ENCODE assay signal across 1 cellular context in the genomic region with DNA sequence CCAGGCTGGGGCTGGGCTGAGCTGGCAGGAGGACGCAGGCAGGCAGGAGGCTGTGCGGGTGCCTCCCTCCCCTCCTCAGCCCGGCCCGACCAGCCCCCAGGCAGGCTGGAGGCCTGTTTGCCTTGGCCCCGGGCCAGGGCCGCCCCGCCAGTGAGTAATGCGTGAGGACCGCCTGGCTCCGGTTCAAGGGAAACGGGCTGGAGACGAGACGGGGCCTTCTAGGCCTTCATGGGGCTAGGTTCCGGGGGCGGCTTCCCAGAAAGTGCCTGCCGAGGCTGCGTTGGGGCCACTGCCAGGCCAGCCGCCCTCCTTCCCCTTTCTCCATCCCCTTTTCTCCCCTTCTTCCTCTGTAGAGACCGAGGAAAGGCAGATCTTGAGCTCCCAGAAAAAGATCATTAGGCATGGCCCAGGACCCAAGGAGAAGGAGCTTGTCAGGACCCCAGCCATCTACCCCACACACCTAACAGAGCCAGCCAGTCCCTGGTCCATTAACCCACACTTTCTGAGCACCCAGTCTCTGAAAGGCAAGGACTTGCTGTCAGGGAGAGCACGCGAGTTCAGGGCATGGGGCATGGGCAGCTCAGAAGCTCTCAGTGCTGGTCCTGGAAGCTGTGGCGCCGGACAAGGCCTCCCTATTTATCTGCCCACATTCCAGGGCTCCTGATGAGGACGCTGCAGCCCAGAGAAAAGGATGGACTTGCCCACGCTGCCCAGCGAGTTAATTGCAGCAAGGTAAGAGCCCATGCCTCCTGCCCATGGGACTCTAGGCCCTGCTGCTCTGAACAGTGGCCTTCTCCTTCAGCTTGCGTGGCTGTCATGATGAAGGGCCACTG.
TF ChIP-seq lines count a peak whose summit lies in the region.

No MANE protein-coding gene starts in this region.

TF ChIP-seq in HepG2, 621 proteins besides CTCF, POLR2A, EP300 and RAD21 (continued from another document and continues in another):
- TF ChIP-seq, protein P1, sequence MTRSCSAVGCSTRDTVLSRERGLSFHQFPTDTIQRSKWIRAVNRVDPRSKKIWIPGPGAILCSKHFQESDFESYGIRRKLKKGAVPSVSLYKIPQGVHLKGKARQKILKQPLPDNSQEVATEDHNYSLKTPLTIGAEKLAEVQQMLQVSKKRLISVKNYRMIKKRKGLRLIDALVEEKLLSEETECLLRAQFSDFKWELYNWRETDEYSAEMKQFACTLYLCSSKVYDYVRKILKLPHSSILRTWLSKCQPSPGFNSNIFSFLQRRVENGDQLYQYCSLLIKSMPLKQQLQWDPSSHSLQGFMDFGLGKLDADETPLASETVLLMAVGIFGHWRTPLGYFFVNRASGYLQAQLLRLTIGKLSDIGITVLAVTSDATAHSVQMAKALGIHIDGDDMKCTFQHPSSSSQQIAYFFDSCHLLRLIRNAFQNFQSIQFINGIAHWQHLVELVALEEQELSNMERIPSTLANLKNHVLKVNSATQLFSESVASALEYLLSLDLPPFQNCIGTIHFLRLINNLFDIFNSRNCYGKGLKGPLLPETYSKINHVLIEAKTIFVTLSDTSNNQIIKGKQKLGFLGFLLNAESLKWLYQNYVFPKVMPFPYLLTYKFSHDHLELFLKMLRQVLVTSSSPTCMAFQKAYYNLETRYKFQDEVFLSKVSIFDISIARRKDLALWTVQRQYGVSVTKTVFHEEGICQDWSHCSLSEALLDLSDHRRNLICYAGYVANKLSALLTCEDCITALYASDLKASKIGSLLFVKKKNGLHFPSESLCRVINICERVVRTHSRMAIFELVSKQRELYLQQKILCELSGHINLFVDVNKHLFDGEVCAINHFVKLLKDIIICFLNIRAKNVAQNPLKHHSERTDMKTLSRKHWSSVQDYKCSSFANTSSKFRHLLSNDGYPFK (CRISPR knock-in tag; IDR thresholded peaks at IDR 0.05; ENCODE audit: borderline replicate concordance) = peak; percentile 64; the same call in 1 of the 2 replicates
- no peak for TF ChIP-seq ZFP36L2 (CRISPR knock-in tag; IDR thresholded peaks at IDR 0.05)
- peak; percentile 13; the same call in 1 of the 2 replicates for TF ChIP-seq ZNF460 (CRISPR knock-in tag; IDR thresholded peaks at IDR 0.05; ENCODE audit: borderline replicate concordance)
- no peak for TF ChIP-seq CHD4 (IDR thresholded peaks at IDR 0.05; ENCODE audit: borderline replicate concordance, low read length)
- TF ChIP-seq RBM39 (IDR thresholded peaks at IDR 0.05; ENCODE audit: low read depth, low read length, poor library complexity, severe bottlenecking) = peak; percentile 34
- 0 out of 2 replicates have a peak, but pooled peaks have one; percentile 40 for TF ChIP-seq ZNF775 (CRISPR knock-in tag; IDR thresholded peaks at IDR 0.05; ENCODE audit: borderline replicate concordance)
- peak; percentile 53; the same call in 1 of the 2 replicates for TF ChIP-seq TAF1 (CRISPR knock-in tag; IDR thresholded peaks at IDR 0.05)
- TF ChIP-seq, protein P2, sequence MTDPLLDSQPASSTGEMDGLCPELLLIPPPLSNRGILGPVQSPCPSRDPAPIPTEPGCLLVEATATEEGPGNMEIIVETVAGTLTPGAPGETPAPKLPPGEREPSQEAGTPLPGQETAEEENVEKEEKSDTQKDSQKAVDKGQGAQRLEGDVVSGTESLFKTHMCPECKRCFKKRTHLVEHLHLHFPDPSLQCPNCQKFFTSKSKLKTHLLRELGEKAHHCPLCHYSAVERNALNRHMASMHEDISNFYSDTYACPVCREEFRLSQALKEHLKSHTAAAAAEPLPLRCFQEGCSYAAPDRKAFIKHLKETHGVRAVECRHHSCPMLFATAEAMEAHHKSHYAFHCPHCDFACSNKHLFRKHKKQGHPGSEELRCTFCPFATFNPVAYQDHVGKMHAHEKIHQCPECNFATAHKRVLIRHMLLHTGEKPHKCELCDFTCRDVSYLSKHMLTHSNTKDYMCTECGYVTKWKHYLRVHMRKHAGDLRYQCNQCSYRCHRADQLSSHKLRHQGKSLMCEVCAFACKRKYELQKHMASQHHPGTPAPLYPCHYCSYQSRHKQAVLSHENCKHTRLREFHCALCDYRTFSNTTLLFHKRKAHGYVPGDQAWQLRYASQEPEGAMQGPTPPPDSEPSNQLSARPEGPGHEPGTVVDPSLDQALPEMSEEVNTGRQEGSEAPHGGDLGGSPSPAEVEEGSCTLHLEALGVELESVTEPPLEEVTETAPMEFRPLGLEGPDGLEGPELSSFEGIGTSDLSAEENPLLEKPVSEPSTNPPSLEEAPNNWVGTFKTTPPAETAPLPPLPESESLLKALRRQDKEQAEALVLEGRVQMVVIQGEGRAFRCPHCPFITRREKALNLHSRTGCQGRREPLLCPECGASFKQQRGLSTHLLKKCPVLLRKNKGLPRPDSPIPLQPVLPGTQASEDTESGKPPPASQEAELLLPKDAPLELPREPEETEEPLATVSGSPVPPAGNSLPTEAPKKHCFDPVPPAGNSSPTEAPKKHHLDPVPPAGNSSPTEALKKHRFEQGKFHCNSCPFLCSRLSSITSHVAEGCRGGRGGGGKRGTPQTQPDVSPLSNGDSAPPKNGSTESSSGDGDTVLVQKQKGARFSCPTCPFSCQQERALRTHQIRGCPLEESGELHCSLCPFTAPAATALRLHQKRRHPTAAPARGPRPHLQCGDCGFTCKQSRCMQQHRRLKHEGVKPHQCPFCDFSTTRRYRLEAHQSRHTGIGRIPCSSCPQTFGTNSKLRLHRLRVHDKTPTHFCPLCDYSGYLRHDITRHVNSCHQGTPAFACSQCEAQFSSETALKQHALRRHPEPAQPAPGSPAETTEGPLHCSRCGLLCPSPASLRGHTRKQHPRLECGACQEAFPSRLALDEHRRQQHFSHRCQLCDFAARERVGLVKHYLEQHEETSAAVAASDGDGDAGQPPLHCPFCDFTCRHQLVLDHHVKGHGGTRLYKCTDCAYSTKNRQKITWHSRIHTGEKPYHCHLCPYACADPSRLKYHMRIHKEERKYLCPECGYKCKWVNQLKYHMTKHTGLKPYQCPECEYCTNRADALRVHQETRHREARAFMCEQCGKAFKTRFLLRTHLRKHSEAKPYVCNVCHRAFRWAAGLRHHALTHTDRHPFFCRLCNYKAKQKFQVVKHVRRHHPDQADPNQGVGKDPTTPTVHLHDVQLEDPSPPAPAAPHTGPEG (CRISPR knock-in tag; IDR thresholded peaks at IDR 0.05) = no peak
- 0 out of 2 replicates have a peak, but pooled peaks have one; percentile 36 for TF ChIP-seq HOXA5 (CRISPR knock-in tag; IDR thresholded peaks at IDR 0.05)
- no peak for TF ChIP-seq ZSCAN21 (CRISPR knock-in tag; IDR thresholded peaks at IDR 0.05; ENCODE audit: borderline replicate concordance)
- TF ChIP-seq, protein P3, sequence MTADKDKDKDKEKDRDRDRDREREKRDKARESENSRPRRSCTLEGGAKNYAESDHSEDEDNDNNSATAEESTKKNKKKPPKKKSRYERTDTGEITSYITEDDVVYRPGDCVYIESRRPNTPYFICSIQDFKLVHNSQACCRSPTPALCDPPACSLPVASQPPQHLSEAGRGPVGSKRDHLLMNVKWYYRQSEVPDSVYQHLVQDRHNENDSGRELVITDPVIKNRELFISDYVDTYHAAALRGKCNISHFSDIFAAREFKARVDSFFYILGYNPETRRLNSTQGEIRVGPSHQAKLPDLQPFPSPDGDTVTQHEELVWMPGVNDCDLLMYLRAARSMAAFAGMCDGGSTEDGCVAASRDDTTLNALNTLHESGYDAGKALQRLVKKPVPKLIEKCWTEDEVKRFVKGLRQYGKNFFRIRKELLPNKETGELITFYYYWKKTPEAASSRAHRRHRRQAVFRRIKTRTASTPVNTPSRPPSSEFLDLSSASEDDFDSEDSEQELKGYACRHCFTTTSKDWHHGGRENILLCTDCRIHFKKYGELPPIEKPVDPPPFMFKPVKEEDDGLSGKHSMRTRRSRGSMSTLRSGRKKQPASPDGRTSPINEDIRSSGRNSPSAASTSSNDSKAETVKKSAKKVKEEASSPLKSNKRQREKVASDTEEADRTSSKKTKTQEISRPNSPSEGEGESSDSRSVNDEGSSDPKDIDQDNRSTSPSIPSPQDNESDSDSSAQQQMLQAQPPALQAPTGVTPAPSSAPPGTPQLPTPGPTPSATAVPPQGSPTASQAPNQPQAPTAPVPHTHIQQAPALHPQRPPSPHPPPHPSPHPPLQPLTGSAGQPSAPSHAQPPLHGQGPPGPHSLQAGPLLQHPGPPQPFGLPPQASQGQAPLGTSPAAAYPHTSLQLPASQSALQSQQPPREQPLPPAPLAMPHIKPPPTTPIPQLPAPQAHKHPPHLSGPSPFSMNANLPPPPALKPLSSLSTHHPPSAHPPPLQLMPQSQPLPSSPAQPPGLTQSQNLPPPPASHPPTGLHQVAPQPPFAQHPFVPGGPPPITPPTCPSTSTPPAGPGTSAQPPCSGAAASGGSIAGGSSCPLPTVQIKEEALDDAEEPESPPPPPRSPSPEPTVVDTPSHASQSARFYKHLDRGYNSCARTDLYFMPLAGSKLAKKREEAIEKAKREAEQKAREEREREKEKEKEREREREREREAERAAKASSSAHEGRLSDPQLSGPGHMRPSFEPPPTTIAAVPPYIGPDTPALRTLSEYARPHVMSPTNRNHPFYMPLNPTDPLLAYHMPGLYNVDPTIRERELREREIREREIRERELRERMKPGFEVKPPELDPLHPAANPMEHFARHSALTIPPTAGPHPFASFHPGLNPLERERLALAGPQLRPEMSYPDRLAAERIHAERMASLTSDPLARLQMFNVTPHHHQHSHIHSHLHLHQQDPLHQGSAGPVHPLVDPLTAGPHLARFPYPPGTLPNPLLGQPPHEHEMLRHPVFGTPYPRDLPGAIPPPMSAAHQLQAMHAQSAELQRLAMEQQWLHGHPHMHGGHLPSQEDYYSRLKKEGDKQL (CRISPR knock-in tag; IDR thresholded peaks at IDR 0.05; ENCODE audit: low read depth) = 0 out of 2 replicates have a peak, but pooled peaks have one; percentile 47
- no peak for TF ChIP-seq HNRNPUL1 (IDR thresholded peaks at IDR 0.05; ENCODE audit: low read depth, low read length)
- peak; percentile 82 for TF ChIP-seq NCOA2 (CRISPR knock-in tag; IDR thresholded peaks at IDR 0.05)
- TF ChIP-seq KDM2A (CRISPR knock-in tag; IDR thresholded peaks at IDR 0.05; ENCODE audit: borderline replicate concordance, low read depth) = peak; percentile 76; the same call in 1 of the 2 replicates
- peak; percentile 56; the same call in 1 of the 2 replicates for TF ChIP-seq PPARG (CRISPR knock-in tag; conservative IDR thresholded peaks at IDR 0.05)
- TF ChIP-seq SNAPC2 (CRISPR knock-in tag; IDR thresholded peaks at IDR 0.05) = no peak
- TF ChIP-seq PRPF4 (IDR thresholded peaks at IDR 0.05; ENCODE audit: low read depth, low read length, poor library complexity, severe bottlenecking) = no peak
- peak; percentile 79; the same call in 1 of the 2 replicates for TF ChIP-seq ETV5 (CRISPR knock-in tag; IDR thresholded peaks at IDR 0.05; ENCODE audit: borderline replicate concordance)
- no peak for TF ChIP-seq KDM1A (CRISPR knock-in tag; IDR thresholded peaks at IDR 0.05)
- 0 out of 2 replicates have a peak, but pooled peaks have one; percentile 81 for TF ChIP-seq GLI4 (CRISPR knock-in tag; IDR thresholded peaks at IDR 0.05; ENCODE audit: borderline replicate concordance)
- peak; percentile 11; the same call in 1 of the 2 replicates for TF ChIP-seq BHLHE40 (IDR thresholded peaks at IDR 0.05; ENCODE audit: low read length)
- TF ChIP-seq POGZ (CRISPR knock-in tag; IDR thresholded peaks at IDR 0.05) = peak; percentile 87
- TF ChIP-seq ZNF501 (CRISPR knock-in tag; IDR thresholded peaks at IDR 0.05) = peak; percentile 75
- TF ChIP-seq, protein P4, sequence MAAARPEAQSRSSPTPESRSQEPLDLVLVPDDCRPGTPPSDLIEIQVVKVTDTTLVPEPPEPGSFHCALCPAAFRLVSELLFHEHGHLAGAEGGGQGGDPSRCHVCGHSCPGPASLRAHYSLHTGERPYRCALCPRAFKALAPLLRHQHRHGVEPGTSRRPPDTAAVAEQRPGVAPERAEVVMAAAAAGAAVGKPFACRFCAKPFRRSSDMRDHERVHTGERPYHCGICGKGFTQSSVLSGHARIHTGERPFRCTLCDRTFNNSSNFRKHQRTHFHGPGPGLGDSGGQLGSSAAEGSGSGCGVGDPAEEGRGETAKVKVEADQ (CRISPR knock-in tag; IDR thresholded peaks at IDR 0.05; ENCODE audit: borderline replicate concordance) = peak; percentile 54; the same call in 1 of the 2 replicates
- 0 out of 2 replicates have a peak, but pooled peaks have one; percentile 38 for TF ChIP-seq SRY (CRISPR knock-in tag; IDR thresholded peaks at IDR 0.05)
- no peak for TF ChIP-seq CENPX (CRISPR knock-in tag; IDR thresholded peaks at IDR 0.05)
- peak; percentile 86 for TF ChIP-seq HDAC2 (CRISPR knock-in tag; IDR thresholded peaks at IDR 0.05)
- TF ChIP-seq, protein P5, sequence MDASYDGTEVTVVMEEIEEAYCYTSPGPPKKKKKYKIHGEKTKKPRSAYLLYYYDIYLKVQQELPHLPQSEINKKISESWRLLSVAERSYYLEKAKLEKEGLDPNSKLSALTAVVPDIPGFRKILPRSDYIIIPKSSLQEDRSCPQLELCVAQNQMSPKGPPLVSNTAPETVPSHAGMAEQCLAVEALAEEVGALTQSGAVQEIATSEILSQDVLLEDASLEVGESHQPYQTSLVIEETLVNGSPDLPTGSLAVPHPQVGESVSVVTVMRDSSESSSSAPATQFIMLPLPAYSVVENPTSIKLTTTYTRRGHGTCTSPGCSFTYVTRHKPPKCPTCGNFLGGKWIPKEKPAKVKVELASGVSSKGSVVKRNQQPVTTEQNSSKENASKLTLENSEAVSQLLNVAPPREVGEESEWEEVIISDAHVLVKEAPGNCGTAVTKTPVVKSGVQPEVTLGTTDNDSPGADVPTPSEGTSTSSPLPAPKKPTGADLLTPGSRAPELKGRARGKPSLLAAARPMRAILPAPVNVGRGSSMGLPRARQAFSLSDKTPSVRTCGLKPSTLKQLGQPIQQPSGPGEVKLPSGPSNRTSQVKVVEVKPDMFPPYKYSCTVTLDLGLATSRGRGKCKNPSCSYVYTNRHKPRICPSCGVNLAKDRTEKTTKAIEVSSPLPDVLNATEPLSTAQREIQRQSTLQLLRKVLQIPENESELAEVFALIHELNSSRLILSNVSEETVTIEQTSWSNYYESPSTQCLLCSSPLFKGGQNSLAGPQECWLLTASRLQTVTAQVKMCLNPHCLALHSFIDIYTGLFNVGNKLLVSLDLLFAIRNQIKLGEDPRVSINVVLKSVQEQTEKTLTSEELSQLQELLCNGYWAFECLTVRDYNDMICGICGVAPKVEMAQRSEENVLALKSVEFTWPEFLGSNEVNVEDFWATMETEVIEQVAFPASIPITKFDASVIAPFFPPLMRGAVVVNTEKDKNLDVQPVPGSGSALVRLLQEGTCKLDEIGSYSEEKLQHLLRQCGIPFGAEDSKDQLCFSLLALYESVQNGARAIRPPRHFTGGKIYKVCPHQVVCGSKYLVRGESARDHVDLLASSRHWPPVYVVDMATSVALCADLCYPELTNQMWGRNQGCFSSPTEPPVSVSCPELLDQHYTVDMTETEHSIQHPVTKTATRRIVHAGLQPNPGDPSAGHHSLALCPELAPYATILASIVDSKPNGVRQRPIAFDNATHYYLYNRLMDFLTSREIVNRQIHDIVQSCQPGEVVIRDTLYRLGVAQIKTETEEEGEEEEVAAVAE (CRISPR knock-in tag; IDR thresholded peaks at IDR 0.05; ENCODE audit: borderline replicate concordance) = 0 out of 2 replicates have a peak, but pooled peaks have one; percentile 25
- TF ChIP-seq MAFK (conservative IDR thresholded peaks at IDR 0.05 in 1 of 2, IDR thresholded peaks at IDR 0.05 in 1 of 2; ENCODE audit: low read length in 2 of 2) = no peak
